In genomic region chr12:88035271-88035906, GRCh38 we compare ENCODE assay signal across 8 cellular contexts. TPM values are rescaled to one million over a fixed set of nuclear protein-coding genes. Genes with fewer than 3 reads are reported as not detected.
DNase-seq lines count a peak whose midpoint lies in the region; ATAC-seq, FAIRE-seq and TF ChIP-seq lines count a peak whose summit lies in the region.

No MANE protein-coding gene starts in this region.

- peaks cover 4% of the 10 kb centered on the region for H3K36me3 Mint-ChIP-seq in activated naive CD8-positive, alpha-beta T cell

- H3K27ac ChIP-seq in pancreas: peak overlapping the region; percentile 39 to 80 (median 66)
- H3K27ac ChIP-seq in tibial artery: peak overlapping the region; percentile 72 to 79

- FAIRE-seq in pancreas (lab: Jason Lieb, UNC): peak; percentile 37

- DNase-seq in GM10266 (ENCODE audit: extremely low spot score): peak; percentile 85
- peak; percentile 73 for DNase-seq in NCI-H1092 treated with DMSO at 0.1 percent for 48 hours (lab: John Stamatoyannopoulos, UW)
- peak; percentile 95 for DNase-seq in Right ventricle myocardium superior
- peak; percentile 83 to 94 (median 88) for DNase-seq in pancreas
- peak; percentile 92 for DNase-seq in tibial artery

- peak overlapping the region; percentile 97 for H3K4me3 Mint-ChIP-seq in activated naive CD8-positive, alpha-beta T cell

- intact Hi-C loops in Right ventricle myocardium superior (cut with DNase I) (no loop called here), pancreas (cut with DNase I) (no loop called here), tibial artery (cut with DNase I; ENCODE audit: low total_unique reads) (no loop called here)

- ATAC-seq in HG02623 (IDR thresholded peaks at IDR 0.05; ENCODE audit: unreplicated experiment) (peak; percentile 100), SK-N-SH treated with all-trans-retinoic acid at 6 μM for 48 hours (peak; percentile 99), Right ventricle myocardium superior (ENCODE audit: poor library complexity) (peak; percentile 100), pancreas (peak; percentile 97 to 99 (median 98))

- H3K27me3 Mint-ChIP-seq in activated naive CD8-positive, alpha-beta T cell: no peaks in the 10 kb centered on the region

- H3K36me3 ChIP-seq in pancreas: no peaks in the 10 kb centered on the region
- H3K36me3 ChIP-seq in tibial artery: no peaks in the 10 kb centered on the region

- no peaks in the 10 kb centered on the region for H3K9me3 Mint-ChIP-seq in activated naive CD8-positive, alpha-beta T cell (ENCODE audit: low read depth)

- H3K9me3 ChIP-seq in pancreas (no peaks in the 10 kb centered on the region), tibial artery (no peaks in the 10 kb centered on the region)

- H3K4me3 ChIP-seq in pancreas (peak overlapping the region; percentile 49 to 84 (median 60)), tibial artery (peak overlapping the region; percentile 64 to 76)

- WGBS in pancreas, 2 donors: 0% methylated on average over 53 to 54 of the region's 54 CpGs

- TF ChIP-seq CTCF in GM10266 (IDR thresholded peaks at IDR 0.05; ENCODE audit: control insufficient read depth, insufficient read depth, low read depth, missing control alignments) (peak; percentile 3), pancreas (IDR thresholded peaks at IDR 0.05) (no peak), tibial artery (IDR thresholded peaks at IDR 0.05) (no peak)

- peaks cover 0 to 25% (median 13%) of the 10 kb centered on the region in 3 donors for H3K4me1 ChIP-seq in pancreas
- peaks cover 0 to 45% (median 8%) of the 10 kb centered on the region in 4 donors for H3K4me1 ChIP-seq in tibial artery

- H3K27ac Mint-ChIP-seq in activated naive CD8-positive, alpha-beta T cell: peak overlapping the region; percentile 94

- H3K27me3 ChIP-seq in pancreas (no peaks in the 10 kb centered on the region), tibial artery (no peaks in the 10 kb centered on the region)

- H3K4me1 Mint-ChIP-seq in activated naive CD8-positive, alpha-beta T cell (ENCODE audit: low read depth): peaks cover 52% of the 10 kb centered on the region

TF ChIP-seq in SK-N-SH treated with all-trans-retinoic acid at 6 μM for 48 hours, 23 proteins besides CTCF, POLR2A, EP300 and RAD21:
- TF ChIP-seq ARNTL (CRISPR knock-in tag; IDR thresholded peaks at IDR 0.05; ENCODE audit: borderline replicate concordance, low read depth): no peak
- TF ChIP-seq, protein P1, sequence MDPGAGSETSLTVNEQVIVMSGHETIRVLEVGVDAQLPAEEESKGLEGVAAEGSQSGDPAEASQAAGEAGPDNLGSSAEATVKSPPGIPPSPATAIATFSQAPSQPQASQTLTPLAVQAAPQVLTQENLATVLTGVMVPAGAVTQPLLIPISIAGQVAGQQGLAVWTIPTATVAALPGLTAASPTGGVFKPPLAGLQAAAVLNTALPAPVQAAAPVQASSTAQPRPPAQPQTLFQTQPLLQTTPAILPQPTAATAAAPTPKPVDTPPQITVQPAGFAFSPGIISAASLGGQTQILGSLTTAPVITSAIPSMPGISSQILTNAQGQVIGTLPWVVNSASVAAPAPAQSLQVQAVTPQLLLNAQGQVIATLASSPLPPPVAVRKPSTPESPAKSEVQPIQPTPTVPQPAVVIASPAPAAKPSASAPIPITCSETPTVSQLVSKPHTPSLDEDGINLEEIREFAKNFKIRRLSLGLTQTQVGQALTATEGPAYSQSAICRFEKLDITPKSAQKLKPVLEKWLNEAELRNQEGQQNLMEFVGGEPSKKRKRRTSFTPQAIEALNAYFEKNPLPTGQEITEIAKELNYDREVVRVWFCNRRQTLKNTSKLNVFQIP (CRISPR knock-in tag; IDR thresholded peaks at IDR 0.05; ENCODE audit: borderline replicate concordance, low read depth): no peak
- no peak for TF ChIP-seq OSR1 (CRISPR knock-in tag; IDR thresholded peaks at IDR 0.05)
- TF ChIP-seq BACH2 (CRISPR knock-in tag; IDR thresholded peaks at IDR 0.05; ENCODE audit: borderline replicate concordance): no peak
- no peak for TF ChIP-seq TSHZ2 (CRISPR knock-in tag; IDR thresholded peaks at IDR 0.05)
- TF ChIP-seq TOX (CRISPR knock-in tag; IDR thresholded peaks at IDR 0.05; ENCODE audit: borderline replicate concordance): no peak
- TF ChIP-seq TCF4 (CRISPR knock-in tag; IDR thresholded peaks at IDR 0.05; ENCODE audit: borderline replicate concordance): no peak

RNA-seq across cellular contexts. Expression of gene C12orf50, which starts 6.2 kb away (rescaled TPM):
- total RNA-seq in Right ventricle myocardium superior (0.11 TPM), pancreas (under 1 TPM in 3 of 6 donors, not detected in 3; 0.05 to 0.12 (median 0.09) TPM)
- polyA plus RNA-seq in pancreas: not detected

Comparison
In these comparisons a context has a peak if more than half of its experiments do, and no peak if none do; other contexts are left out.
1. Peak in every context shown above with its lines: DNase-seq, ATAC-seq, H3K4me3 ChIP-seq and H3K27ac ChIP-seq.